ENCODE assay signal across 17 cellular contexts in genomic region chr12:2961705-2962104, GRCh38. TPM values are rescaled to one million over a fixed set of nuclear protein-coding genes. Genes with fewer than 3 reads are reported as not detected.
DNase-seq lines count a peak whose midpoint lies in the region; ATAC-seq, FAIRE-seq and TF ChIP-seq lines count a peak whose summit lies in the region.
"Had no signal": no experiment of that assay in that cellular context is flagged by ENCODE, and none has a peak within 500 bp of the region (broad histone marks: within the 10 kb centered on the region; RNA-seq: fewer than 3 reads in every experiment).

No MANE protein-coding gene starts in this region.

- no peak overlapping the region for H3K18ac ChIP-seq in trophoblast cell (ENCODE audit: low read length)

- no peak overlapping the region for H2BK5ac ChIP-seq in trophoblast cell (ENCODE audit: low read depth, low read length, poor library complexity)

- H3K27ac Mint-ChIP-seq in Calu3 (ENCODE audit: unreplicated experiment), result no peak overlapping the region
- no peak overlapping the region for H3K27ac Mint-ChIP-seq in stimulated activated naive B cell treated with anti-CD40 and anti-IgM and Interleukin-4, amounts not matched to agents 10 μg/mL and 1 μg/mL and 100 μg/mL, for 72 hours
- H3K27ac Mint-ChIP-seq: activated T-helper 1 cell treated with anti-CD3 and anti-CD28 coated beads, Interleukin-12 subunit alpha, Interleukin-12 subunit beta, Interleukin-2, Interleukin-4 antibody, amounts not matched to agents 30 ng/mL and 10 ng/mL and 1 ng/mL, durations not matched to agents 14 hours and 24 hours and 36 hours had no signal

- no peak overlapping the region for H2BK12ac ChIP-seq in trophoblast cell (ENCODE audit: low read length)

- intact Hi-C loops in Calu3 (cut with micrococcal nuclease; ENCODE audit: unreplicated experiment) (no loop called here), PC-3 (cut with micrococcal nuclease) (no loop called here), transverse colon (cut with DNase I; ENCODE audit: low total_unique reads) (no loop called here)

- CTCF ChIA-PET in Calu3 (lab: Charles Lee) (interaction anchor here (0.5 kb wide), 1 partner anchor 61 kb away, joined by 3 read pairs; no protein-coding TSS in a partner anchor), PC-3 (lab: Charles Lee) (no interaction called here)

- TF ChIP-seq EP300 in transverse colon (IDR thresholded peaks at IDR 0.05; ENCODE audit: low read depth), result no peak

- peak overlapping the region; percentile 55 for H3K4ac ChIP-seq in trophoblast cell (ENCODE audit: low read depth, low read length)

- no peak overlapping the region for H2AK5ac ChIP-seq in trophoblast cell (ENCODE audit: low read length)

- no peak for TF ChIP-seq POLR2A in transverse colon (IDR thresholded peaks at IDR 0.05)

- H3K9ac ChIP-seq in PC-3 (ENCODE audit: low read length) (no peak overlapping the region), trophoblast cell (ENCODE audit: low read length) (no peak overlapping the region)

- peaks cover 13% of the 10 kb centered on the region; the same call in 1 of the 2 replicates for H4K20me1 ChIP-seq in PC-3 (ENCODE audit: low read length)

- H3K27ac ChIP-seq in PC-3 (ENCODE audit: low read length) (no peak overlapping the region), trophoblast cell (ENCODE audit: low read depth, low read length) (no peak overlapping the region), transverse colon (no peak overlapping the region)
- H3K27ac ChIP-seq: colonic mucosa, neutrophil had no signal

- no peak overlapping the region for H4K91ac ChIP-seq in trophoblast cell (ENCODE audit: low read depth, low read length)

- no peaks in the 10 kb centered on the region for H3K9me3 ChIP-seq in PC-3 (ENCODE audit: low read length)
- no peaks in the 10 kb centered on the region for H3K9me3 ChIP-seq in trophoblast cell (ENCODE audit: insufficient read depth, low read depth, low read length)
- H3K9me3 ChIP-seq in transverse colon, result no peaks in the 10 kb centered on the region
- H3K9me3 ChIP-seq: colonic mucosa, neutrophil, spleen, stomach had no signal

- in situ Hi-C loops in KBM-7 (cut with MboI; ENCODE audit: low pct_unique_long_range_greater_than_20kb, low sequenced_read_pairs) (no loop called here), transverse colon (cut with MboI; ENCODE audit: low pct_ligation_motif_present in 1 of 4, low pct_unique_long_range_greater_than_20kb in 1 of 4, low sequenced_read_pairs in 3 of 4) (no loop called here)

- H3K27me3 ChIP-seq in PC-3 (ENCODE audit: low read length), result no peaks in the 10 kb centered on the region
- no peaks in the 10 kb centered on the region for H3K27me3 ChIP-seq in trophoblast cell (ENCODE audit: insufficient read depth, low read length)
- no peaks in the 10 kb centered on the region for H3K27me3 ChIP-seq in transverse colon

- ATAC-seq in PC-3, result no peak
- no peak for ATAC-seq in stimulated activated naive B cell treated with anti-CD40 and anti-IgM and Interleukin-4, amounts not matched to agents 10 μg/mL and 1 μg/mL and 100 μg/mL, for 72 hours (replicated peaks)

- H3K36me3 ChIP-seq in PC-3 (ENCODE audit: low read depth, low read length), result no peaks in the 10 kb centered on the region
- peaks cover 3% of the 10 kb centered on the region in 2 experiments for H3K36me3 ChIP-seq in trophoblast cell (ENCODE audit: control insufficient read depth in 1 of 2, insufficient read depth in 2 of 2, low read length in 2 of 2)
- H3K36me3 ChIP-seq in transverse colon, result no peaks in the 10 kb centered on the region
- H3K36me3 ChIP-seq: colonic mucosa, neutrophil, spleen, stomach had no signal

- peaks cover 52% of the 10 kb centered on the region for H3K36me3 Mint-ChIP-seq in Calu3 (ENCODE audit: insufficient read depth, unreplicated experiment)
- peaks cover 0 to 3% of the 10 kb centered on the region in 2 donors for H3K36me3 Mint-ChIP-seq in stimulated activated naive B cell treated with anti-CD40 and anti-IgM and Interleukin-4, amounts not matched to agents 10 μg/mL and 1 μg/mL and 100 μg/mL, for 72 hours

- POLR2A ChIA-PET in PC-3 (lab: Charles Lee; ENCODE audit: unreplicated experiment), result no interaction called here

- no peak overlapping the region for H3K23ac ChIP-seq in trophoblast cell (ENCODE audit: low read length)

- no peaks in the 10 kb centered on the region for H3F3A ChIP-seq in PC-3 (ENCODE audit: low read length, unreplicated experiment)

- TF ChIP-seq CTCF in Calu3 (IDR thresholded peaks at IDR 0.05; ENCODE audit: unreplicated experiment) (no peak), PC-3 (conservative IDR thresholded peaks at IDR 0.05; ENCODE audit: low read depth, low read length) (no peak), fibroblast of pulmonary artery (IDR thresholded peaks at IDR 0.05; ENCODE audit: low read length, missing control alignments) (no peak), transverse colon (IDR thresholded peaks at IDR 0.05) (no peak)

- peaks cover 44% of the 10 kb centered on the region for H3K4me1 Mint-ChIP-seq in Calu3 (ENCODE audit: low read depth, unreplicated experiment)
- H3K4me1 Mint-ChIP-seq in stimulated activated naive B cell treated with anti-CD40 and anti-IgM and Interleukin-4, amounts not matched to agents 10 μg/mL and 1 μg/mL and 100 μg/mL, for 72 hours, result peaks cover 13 to 22% of the 10 kb centered on the region in 2 donors

- H3K4me2 ChIP-seq in PC-3 (ENCODE audit: low read length), result peak overlapping the region; percentile 89
- peak overlapping the region; percentile 64 for H3K4me2 ChIP-seq in trophoblast cell (ENCODE audit: low read length)

- no peak overlapping the region for H4K8ac ChIP-seq in trophoblast cell (ENCODE audit: low read depth, low read length)

- H3K9me2 ChIP-seq in PC-3 (replicated peaks; ENCODE audit: low read length), result no peaks in the 10 kb centered on the region

- H4K12ac ChIP-seq in trophoblast cell (ENCODE audit: low read depth, low read length), result no peak overlapping the region

- no peak overlapping the region for H2BK120ac ChIP-seq in trophoblast cell (ENCODE audit: insufficient read depth, low read length, poor library complexity)

- H3K27me3 Mint-ChIP-seq in Calu3 (ENCODE audit: unreplicated experiment), result no peaks in the 10 kb centered on the region
- peaks cover 64 to 69% of the 10 kb centered on the region in 2 donors for H3K27me3 Mint-ChIP-seq in stimulated activated naive B cell treated with anti-CD40 and anti-IgM and Interleukin-4, amounts not matched to agents 10 μg/mL and 1 μg/mL and 100 μg/mL, for 72 hours

- no peak for FAIRE-seq in GM19239 (lab: Jason Lieb, UNC)

- BruUV-seq in Calu3 (replicated peaks; lab: Mats Ljungman, UMichigan) (no TSS peak), PC-3 (replicated peaks; lab: Mats Ljungman, UMichigan) (no TSS peak)

- WGBS in trophoblast cell (ENCODE audit: extremely low coverage, insufficient coverage, insufficient read length), result no CpG with 5 or more reads among the region's 5 CpGs
- 87 to 100% methylated on average over 1 to 5 of the region's 5 CpGs for WGBS in transverse colon (ENCODE audit: low coverage in 1 of 2), 2 donors

- H3K4me3 Mint-ChIP-seq in Calu3 (ENCODE audit: low read depth, unreplicated experiment), result peak overlapping the region; percentile 95
- H3K4me3 Mint-ChIP-seq in stimulated activated naive B cell treated with anti-CD40 and anti-IgM and Interleukin-4, amounts not matched to agents 10 μg/mL and 1 μg/mL and 100 μg/mL, for 72 hours, result no peak overlapping the region

- peak overlapping the region; percentile 71 for H3K4me3 ChIP-seq in PC-3 (ENCODE audit: low read length)
- H3K4me3 ChIP-seq in fibroblast of pulmonary artery (replicated peaks; ENCODE audit: low read depth, low read length), result peak overlapping the region; percentile 63
- no peak overlapping the region for H3K4me3 ChIP-seq in trophoblast cell (ENCODE audit: low read depth, low read length)
- H3K4me3 ChIP-seq in transverse colon, result no peak overlapping the region
- H3K4me3 ChIP-seq: colonic mucosa had no signal

- no peak overlapping the region for H3K14ac ChIP-seq in trophoblast cell (ENCODE audit: low read length)

- peaks cover 23% of the 10 kb centered on the region for H3K79me1 ChIP-seq in trophoblast cell (ENCODE audit: low read length)

- H3K4me1 ChIP-seq in PC-3 (ENCODE audit: insufficient read depth, low read length) (peaks cover 21% of the 10 kb centered on the region), trophoblast cell (ENCODE audit: control insufficient read depth in 1 of 2, insufficient read depth in 2 of 2, low read length in 2 of 2) (peaks cover 33 to 34% of the 10 kb centered on the region in 2 experiments), transverse colon (peaks cover 0 to 36% (median 12%) of the 10 kb centered on the region in 4 donors)

- no peak for DNase-seq in Calu3
- no peak for DNase-seq in PC-3
- no peak for DNase-seq in fibroblast of pulmonary artery (ENCODE audit: low read depth)
- DNase-seq in trophoblast cell, result no peak
- DNase-seq in GM19239 (ENCODE audit: insufficient read length, low spot score), result no peak
- no peak for DNase-seq in stimulated activated naive B cell treated with anti-CD40 and anti-IgM and Interleukin-4, amounts not matched to agents 10 μg/mL and 1 μg/mL and 100 μg/mL, for 72 hours
- no peak for DNase-seq in KBM-7
- no peak for DNase-seq in transverse colon
- DNase-seq: colonic mucosa, hypothalamus, NCI-H2081, NCI-H82, spleen, stomach, T-helper 9 cell had no signal

- H2AFZ ChIP-seq in PC-3 (ENCODE audit: low read length) (no peak overlapping the region), trophoblast cell (ENCODE audit: insufficient read depth, low read length, poor library complexity) (no peak overlapping the region)

- H3K79me2 ChIP-seq in PC-3 (ENCODE audit: low read length) (peaks cover 56% of the 10 kb centered on the region), trophoblast cell (ENCODE audit: control insufficient read depth, insufficient read depth, low read length, poor library complexity) (peaks cover 22% of the 10 kb centered on the region)

- H3K9me3 Mint-ChIP-seq in Calu3 (ENCODE audit: low read depth, unreplicated experiment), result no peaks in the 10 kb centered on the region
- H3K9me3 Mint-ChIP-seq in stimulated activated naive B cell treated with anti-CD40 and anti-IgM and Interleukin-4, amounts not matched to agents 10 μg/mL and 1 μg/mL and 100 μg/mL, for 72 hours, result no peaks in the 10 kb centered on the region
- H3K9me3 Mint-ChIP-seq: activated T-helper 1 cell treated with anti-CD3 and anti-CD28 coated beads, Interleukin-12 subunit alpha, Interleukin-12 subunit beta, Interleukin-2, Interleukin-4 antibody, amounts not matched to agents 30 ng/mL and 10 ng/mL and 1 ng/mL, durations not matched to agents 14 hours and 24 hours and 36 hours had no signal

RNA-seq across cellular contexts. Expression of gene TEAD4, which starts 2.5 kb away (rescaled TPM):
- total RNA-seq in Calu3 (2022) (33.0 and 34.2 TPM in 2 replicates), PC-3 (2014; rRNA removed) (22.3 and 27.7 TPM in 2 replicates), transverse colon (10 to 100 TPM in 1 of 4 donors, 1 to 10 TPM in 3; 4.2 to 29.7 (median 6.3) TPM)
- polyA plus RNA-seq in trophoblast cell (2013), result 23.0 and 24.1 TPM in 2 replicates

Comparison
In these comparisons a context has a peak if more than half of its experiments do, and no peak if none do; other contexts are left out.
1. H3K4me3 ChIP-seq: peak in PC-3 (single experiment) and fibroblast of pulmonary artery (single experiment); none in trophoblast cell (single experiment) and transverse colon (0 of 4).